ENCODE assay signal across 12 cellular contexts in genomic region chr19:1373534-1374249, GRCh38. TPM values are rescaled to one million over a fixed set of nuclear protein-coding genes. Genes with fewer than 3 reads are reported as not detected.
DNase-seq lines count a peak whose midpoint lies in the region; ATAC-seq, FAIRE-seq and TF ChIP-seq lines count a peak whose summit lies in the region.
"Had no signal": no experiment of that assay in that cellular context is flagged by ENCODE, and none has a peak within 500 bp of the region (broad histone marks: within the 10 kb centered on the region; RNA-seq: fewer than 3 reads in every experiment).

No MANE protein-coding gene starts in this region.

- BruUV-seq in A673 (replicated peaks; lab: Mats Ljungman, UMichigan): no TSS peak

- H3K4me2 ChIP-seq in astrocyte (ENCODE audit: low read length): peak overlapping the region; percentile 37

- peak overlapping the region; percentile 20 for H3K9ac ChIP-seq in astrocyte (ENCODE audit: low read length)

- H3K27me3 Mint-ChIP-seq in astrocyte (ENCODE audit: low read depth, unreplicated experiment): no peaks in the 10 kb centered on the region
- no peaks in the 10 kb centered on the region for H3K27me3 Mint-ChIP-seq in CD8-positive, alpha-beta memory T cell
- H3K27me3 Mint-ChIP-seq: activated CD4-positive, alpha-beta T cell treated with anti-CD3 and anti-CD28 coated beads, Interleukin-2, amount 10 ng/mL, durations not matched to agents 24 days and 14 days; dendritic cell treated with granulocyte-macrophage colony-stimulating factor and Interleukin-4, amounts not matched to agents 40 ng/mL and 50 ng/mL, for 4 days had no signal

- no peaks in the 10 kb centered on the region for H3K4me1 Mint-ChIP-seq in astrocyte (ENCODE audit: low read depth, unreplicated experiment)
- H3K4me1 Mint-ChIP-seq in CD8-positive, alpha-beta memory T cell: no peaks in the 10 kb centered on the region
- H3K4me1 Mint-ChIP-seq: activated CD4-positive, alpha-beta T cell treated with anti-CD3 and anti-CD28 coated beads, Interleukin-2, amount 10 ng/mL, durations not matched to agents 24 days and 14 days had no signal

- CTCF ChIA-PET in A673 (lab: Charles Lee): no interaction called here
- CTCF ChIA-PET in CD8-positive, alpha-beta memory T cell (lab: Charles Lee): interaction anchor here (1.5 to 2.4 kb wide), 5 partner anchors 9 to 130 kb away, joined by 3 to 17 read pairs (median 7); partner anchors contain the start of gene CIRBP

- H3K4me3 ChIP-seq in A673 (ENCODE audit: low read depth, low read length, poor library complexity, severe bottlenecking) (no peak overlapping the region), astrocyte (ENCODE audit: insufficient read depth, low read depth, low read length) (no peak overlapping the region), heart right ventricle (no peak overlapping the region)
- no peak overlapping the region for H3K4me3 ChIP-seq in CD8-positive, alpha-beta memory T cell (ENCODE audit: low read length)

- H3K27me3 ChIP-seq in A673 (replicated peaks; ENCODE audit: insufficient read depth, low read depth, low read length, poor library complexity) (no peaks in the 10 kb centered on the region), astrocyte (ENCODE audit: insufficient read depth, low read length) (no peaks in the 10 kb centered on the region), heart right ventricle (no peaks in the 10 kb centered on the region)
- H3K27me3 ChIP-seq in CD8-positive, alpha-beta memory T cell (ENCODE audit: insufficient read depth, low read length, poor library complexity, severe bottlenecking): no peaks in the 10 kb centered on the region

- POLR2A ChIA-PET in A673 (lab: Charles Lee; ENCODE audit: low non-redundant PET): no interaction called here
- POLR2A ChIA-PET in CD8-positive, alpha-beta memory T cell (lab: Charles Lee): no interaction called here

- H3K27ac ChIP-seq in A673 (ENCODE audit: low read depth, low read length, poor library complexity, severe bottlenecking) (peak overlapping the region; percentile 63), astrocyte (ENCODE audit: low read depth, low read length) (no peak overlapping the region), heart right ventricle (peak overlapping the region; percentile 68 to 92 (median 84))
- H3K27ac ChIP-seq in CD8-positive, alpha-beta memory T cell (ENCODE audit: low read depth, low read length): no peak overlapping the region

- no peak for FAIRE-seq in astrocyte (lab: Jason Lieb, UNC)

- H4K20me1 ChIP-seq in astrocyte (ENCODE audit: insufficient read depth, low read length): peaks cover 15% of the 10 kb centered on the region

- DNase-seq in A673 (ENCODE audit: low spot score) (peak; percentile 44), astrocyte (ENCODE audit: low read depth) (no peak), heart right ventricle (peak; percentile 75 to 86), pons (ENCODE audit: low spot score) (peak; percentile 53), NCI-H187 (lab: John Stamatoyannopoulos, UW) (no peak), SKM-1 (lab: John Stamatoyannopoulos, UW; ENCODE audit: unreplicated experiment) (no peak)
- DNase-seq in CD8-positive, alpha-beta memory T cell: no peak
- no peak for DNase-seq in stimulated activated CD4-positive, alpha-beta T cell treated with anti-CD3 and anti-CD28 coated beads, Interleukin-4, amount 100 ng/mL, for 1 hour
- DNase-seq: activated CD4-positive, alpha-beta T cell treated with anti-CD3 and anti-CD28 coated beads, Interleukin-2, amount 10 ng/mL, durations not matched to agents 24 days and 14 days; activated gamma-delta T cell treated with Interleukin-2 at 50 U/mL for 16 hours; SW 1271 had no signal

- ATAC-seq in heart right ventricle: peak; percentile 72 to 90 (median 80)

- WGBS in heart right ventricle, 2 donors: 55 to 60% methylated on average over 22 of the region's 22 CpGs

- peaks cover 15% of the 10 kb centered on the region for H3K36me3 Mint-ChIP-seq in astrocyte (ENCODE audit: low read depth, unreplicated experiment)
- peaks cover 0 to 41% (median 6%) of the 10 kb centered on the region in 3 donors for H3K36me3 Mint-ChIP-seq in CD8-positive, alpha-beta memory T cell

- peaks cover 46% of the 10 kb centered on the region for H3K36me3 ChIP-seq in A673 (ENCODE audit: insufficient read depth, low read length, poor library complexity, severe bottlenecking)
- peaks cover 7% of the 10 kb centered on the region for H3K36me3 ChIP-seq in astrocyte (ENCODE audit: insufficient read depth, low read length)
- peaks cover 0 to 87% (median 34%) of the 10 kb centered on the region in 9 donors for H3K36me3 ChIP-seq in heart right ventricle
- H3K36me3 ChIP-seq in CD8-positive, alpha-beta memory T cell (ENCODE audit: insufficient read depth, low read length): no peaks in the 10 kb centered on the region

- intact Hi-C loops in A673 (cut with micrococcal nuclease; ENCODE audit: unreplicated experiment) (no loop called here), heart right ventricle (cut with DNase I) (loop anchor here in 1 of 10 donors (10.0 kb wide), 1 partner anchor 89 kb away; the partner anchor contains the start of gene EFNA2)

- no peak overlapping the region for H2AFZ ChIP-seq in astrocyte (ENCODE audit: low read depth, low read length)

- H3K79me2 ChIP-seq in astrocyte (ENCODE audit: insufficient read depth, low read length): no peaks in the 10 kb centered on the region

- peaks cover 5% of the 10 kb centered on the region for H3K4me1 ChIP-seq in A673 (ENCODE audit: insufficient read depth, low read length, poor library complexity, severe bottlenecking)
- H3K4me1 ChIP-seq in astrocyte (ENCODE audit: insufficient read depth, low read length): peaks cover 19% of the 10 kb centered on the region
- peaks cover 9 to 24% (median 16%) of the 10 kb centered on the region in 9 donors for H3K4me1 ChIP-seq in heart right ventricle
- no peaks in the 10 kb centered on the region for H3K4me1 ChIP-seq in CD8-positive, alpha-beta memory T cell (ENCODE audit: insufficient read depth, low read length)

- no peaks in the 10 kb centered on the region for H3K9me3 Mint-ChIP-seq in astrocyte (ENCODE audit: unreplicated experiment)
- no peaks in the 10 kb centered on the region for H3K9me3 Mint-ChIP-seq in CD8-positive, alpha-beta memory T cell
- H3K9me3 Mint-ChIP-seq: activated CD4-positive, alpha-beta T cell treated with anti-CD3 and anti-CD28 coated beads, Interleukin-2, amount 10 ng/mL, durations not matched to agents 24 days and 14 days; dendritic cell treated with granulocyte-macrophage colony-stimulating factor and Interleukin-4, amounts not matched to agents 40 ng/mL and 50 ng/mL, for 4 days had no signal

- no peak overlapping the region for H3K4me3 Mint-ChIP-seq in astrocyte (ENCODE audit: unreplicated experiment)
- H3K4me3 Mint-ChIP-seq in CD8-positive, alpha-beta memory T cell: no peak overlapping the region
- H3K4me3 Mint-ChIP-seq: activated CD4-positive, alpha-beta T cell treated with anti-CD3 and anti-CD28 coated beads, Interleukin-2, amount 10 ng/mL, durations not matched to agents 24 days and 14 days; dendritic cell treated with granulocyte-macrophage colony-stimulating factor and Interleukin-4, amounts not matched to agents 40 ng/mL and 50 ng/mL, for 4 days had no signal

- H3K9me3 ChIP-seq in A673 (ENCODE audit: low read depth, low read length, poor library complexity, severe bottlenecking) (no peaks in the 10 kb centered on the region), astrocyte (ENCODE audit: insufficient read depth, low read depth, low read length) (no peaks in the 10 kb centered on the region), heart right ventricle (no peaks in the 10 kb centered on the region)
- H3K9me3 ChIP-seq in CD8-positive, alpha-beta memory T cell (ENCODE audit: low read length): no peaks in the 10 kb centered on the region

- no peak for TF ChIP-seq CTCF in A673 (conservative IDR thresholded peaks at IDR 0.05; ENCODE audit: low read depth, low read length)
- no peak for TF ChIP-seq CTCF in astrocyte (IDR thresholded peaks at IDR 0.05; ENCODE audit: insufficient read depth, low read depth, low read length)
- no peak for TF ChIP-seq CTCF in heart right ventricle (IDR thresholded peaks at IDR 0.05)

- H3K27ac Mint-ChIP-seq in astrocyte (ENCODE audit: unreplicated experiment): no peak overlapping the region
- H3K27ac Mint-ChIP-seq in CD8-positive, alpha-beta memory T cell: no peak overlapping the region
- H3K27ac Mint-ChIP-seq: activated CD4-positive, alpha-beta T cell treated with anti-CD3 and anti-CD28 coated beads, Interleukin-2, amount 10 ng/mL, durations not matched to agents 24 days and 14 days; dendritic cell treated with granulocyte-macrophage colony-stimulating factor and Interleukin-4, amounts not matched to agents 40 ng/mL and 50 ng/mL, for 4 days had no signal

RNA-seq across cellular contexts. Expression of gene NDUFS7, which starts 10.0 kb away (rescaled TPM):
- total RNA-seq in A673 (2021) (101 and 111 TPM in 2 replicates), astrocyte (64.0 and 67.3 TPM in 2 replicates), heart right ventricle (100 to 1,000 TPM; 248 to 446 (median 377) TPM)
- 100 to 1,000 TPM; 307 to 498 TPM for polyA plus RNA-seq in heart right ventricle
- 100 to 1,000 TPM; 102 to 104 TPM for total RNA-seq in CD8-positive, alpha-beta memory T cell
- 207 TPM for polyA plus RNA-seq in CD8-positive, alpha-beta memory T cell

RNA-seq across cellular contexts. Expression of gene GAMT, which starts 27.6 kb away (rescaled TPM):
- 18.8 and 28.5 TPM in 2 replicates for total RNA-seq in A673 (2021)
- total RNA-seq in astrocyte: 34.1 and 35.9 TPM in 2 replicates
- total RNA-seq in heart right ventricle: 10 to 100 TPM; 53.4 to 89.2 (median 72.1) TPM
- polyA plus RNA-seq in heart right ventricle: 100 to 1,000 TPM in 1 of 2 donors, 10 to 100 TPM in 1; 30.8 to 260 TPM
- total RNA-seq in CD8-positive, alpha-beta memory T cell: 10 to 100 TPM; 29.0 to 29.5 TPM
- polyA plus RNA-seq in CD8-positive, alpha-beta memory T cell: 20.4 TPM

RNA-seq across cellular contexts. Expression of gene DAZAP1, which starts 33.7 kb away (rescaled TPM):
- total RNA-seq in A673 (2021): 222 and 229 TPM in 2 replicates
- 94.7 and 108 TPM in 2 replicates for total RNA-seq in astrocyte
- total RNA-seq in heart right ventricle: 100 to 1,000 TPM in 2 of 10 donors, 10 to 100 TPM in 8; 56.7 to 111 (median 73.8) TPM
- 10 to 100 TPM; 82.6 to 91.3 TPM for polyA plus RNA-seq in heart right ventricle
- total RNA-seq in CD8-positive, alpha-beta memory T cell: 100 to 1,000 TPM; 253 TPM
- 7.7 TPM for polyA plus RNA-seq in CD8-positive, alpha-beta memory T cell

Comparison
In these comparisons a context has a peak if more than half of its experiments do, and no peak if none do; other contexts are left out.
1. DNase-seq: peak in A673 (single experiment), heart right ventricle (2 of 2) and pons (single experiment); none in astrocyte (single experiment), NCI-H187 (0 of 2), SKM-1 (single experiment), CD8-positive, alpha-beta memory T cell (0 of 5) and stimulated activated CD4-positive, alpha-beta T cell treated with anti-CD3 and anti-CD28 coated beads, Interleukin-4, amount 100 ng/mL, for 1 hour (single experiment).
2. H3K27ac ChIP-seq: peak in A673 (single experiment) and heart right ventricle (10 of 10); none in astrocyte (single experiment) and CD8-positive, alpha-beta memory T cell (single experiment).